1 cellular context compared by ENCODE assay signal in genomic region chr3:29311805-29312204, GRCh38.
TF ChIP-seq lines count a peak whose summit lies in the region.

No MANE protein-coding gene starts in this region.

TF ChIP-seq in GM12878, 131 proteins besides CTCF, POLR2A, EP300 and RAD21:
- TF ChIP-seq ZNF274 (IDR thresholded peaks at IDR 0.05; ENCODE audit: insufficient read depth, insufficient read length) (no peak), MTA3 (IDR thresholded peaks at IDR 0.05; ENCODE audit: borderline replicate concordance, low read length) (no peak), PRDM15 (CRISPR knock-in tag; IDR thresholded peaks at IDR 0.05) (no peak), NFXL1 (IDR thresholded peaks at IDR 0.05; ENCODE audit: borderline replicate concordance) (no peak), ESRRA (IDR thresholded peaks at IDR 0.05; ENCODE audit: low read length) (no peak), ZNF217 (IDR thresholded peaks at IDR 0.05) (no peak), MLLT1 (IDR thresholded peaks at IDR 0.05) (no peak), ZNF687 (IDR thresholded peaks at IDR 0.05) (no peak), NR2F1 (conservative IDR thresholded peaks at IDR 0.05) (no peak), GATAD2B (conservative IDR thresholded peaks at IDR 0.05; ENCODE audit: low read depth) (no peak), RELA (IDR thresholded peaks at IDR 0.05; ENCODE audit: borderline replicate concordance, partially characterized antibody) (no peak), IKZF1 (conservative IDR thresholded peaks at IDR 0.05) (no peak), STAT1 (conservative IDR thresholded peaks at IDR 0.05) (no peak), SMAD5 (IDR thresholded peaks at IDR 0.05; ENCODE audit: low read depth) (no peak)
TF ChIP-seq in GM12878: peak in this region for 0.
